In the genomic region with DNA sequence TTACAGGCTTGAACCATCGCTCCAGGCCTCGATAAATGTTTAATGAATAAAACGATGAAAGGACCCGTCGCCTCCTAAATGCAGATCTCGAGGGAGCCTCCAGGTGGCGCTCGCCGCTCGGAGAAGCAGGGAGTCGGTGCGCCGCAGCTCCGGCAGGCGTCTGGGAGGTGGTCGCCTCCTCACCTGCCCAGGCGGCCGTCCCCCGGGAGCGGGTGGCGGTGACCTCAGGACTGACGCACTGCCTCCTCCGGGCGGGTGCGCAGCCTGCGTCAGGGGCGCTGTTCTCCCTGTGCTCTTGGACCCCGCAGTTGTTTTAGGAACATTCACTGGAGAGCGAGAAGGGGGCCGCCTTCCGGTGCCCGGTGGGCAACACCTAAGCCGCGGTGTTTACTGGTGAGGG, we compare ENCODE assay signal across 8 cellular contexts. TPM values are rescaled to one million over a fixed set of nuclear protein-coding genes. Genes with fewer than 3 reads are reported as not detected.
DNase-seq lines count a peak whose midpoint lies in the region; ATAC-seq, FAIRE-seq and TF ChIP-seq lines count a peak whose summit lies in the region.

No MANE protein-coding gene starts in this region.

- CTCF ChIA-PET in AG04449 (lab: Yijun Ruan, JAX), result interaction anchor here (0.7 to 2.8 kb wide), 29 partner anchors 9 to 485 kb away, joined by 3 to 20 read pairs (median 5); partner anchors contain the start of gene TACR1

- no peak for FAIRE-seq in kidney (lab: Jason Lieb, UNC)

- POLR2A ChIA-PET in AG04449 (lab: Yijun Ruan, JAX), result no interaction called here

- H3K36me3 ChIP-seq in kidney (ENCODE audit: control insufficient read depth in 1 of 2, insufficient read depth in 2 of 2, low read length in 2 of 2), result no peaks in the 10 kb centered on the region

- no peaks in the 10 kb centered on the region for H3K4me1 ChIP-seq in kidney (ENCODE audit: control insufficient read depth in 1 of 2, insufficient read depth in 1 of 2, low read depth in 1 of 2, low read length in 2 of 2)

- DNase-seq in AG04449 (ENCODE audit: low read depth, low spot score) (no peak), GM19238 (ENCODE audit: insufficient read length, low spot score) (peak; percentile 63), NCI-H146 treated with DMSO at 0.1 percent for 48 hours (lab: John Stamatoyannopoulos, UW; ENCODE audit: unreplicated experiment) (peak; percentile 63), cerebellar cortex (ENCODE audit: low spot score) (peak; percentile 25), kidney (peak; percentile 85)
- peak; percentile 61 to 64 for DNase-seq in activated CD4-positive, alpha-beta T cell treated with anti-CD3 and anti-CD28 coated beads for 24 hours (ENCODE audit: low read depth in 2 of 2)
- DNase-seq in stimulated activated CD4-positive, alpha-beta T cell treated with anti-CD3 and anti-CD28 coated beads, Interleukin-1b, Interleukin-23, amount 100 ng/mL, for 1 hour (ENCODE audit: low read depth in 2 of 2), result peak; percentile 40 to 65

- intact Hi-C loops in kidney (cut with DNase I), result no loop called here

- H3K4me3 ChIP-seq in AG04449 (ENCODE audit: low read depth, low read length) (peak overlapping the region; percentile 57), kidney (ENCODE audit: low read length in 2 of 2) (peak overlapping the region in 1 of 2 donors; percentile 37)

- H3K27ac ChIP-seq in kidney (ENCODE audit: low read depth in 2 of 2, low read length in 2 of 2), result no peak overlapping the region

- H3K9ac ChIP-seq in kidney (ENCODE audit: low read length in 2 of 2), result no peak overlapping the region

- no peaks in the 10 kb centered on the region for H3K9me3 ChIP-seq in kidney (ENCODE audit: control insufficient read depth in 1 of 2, low read length in 2 of 2)

- peak; percentile 86 for TF ChIP-seq CTCF in AG04449 (IDR thresholded peaks at IDR 0.05; ENCODE audit: insufficient read depth, low read length, missing control alignments)
- peak; percentile 75 for TF ChIP-seq CTCF in kidney (IDR thresholded peaks at IDR 0.05; ENCODE audit: borderline replicate concordance, extremely low read depth, insufficient read depth)

- ATAC-seq in HG03280 (IDR thresholded peaks at IDR 0.05; ENCODE audit: unreplicated experiment), result no peak

RNA-seq across cellular contexts. Expression of gene POLE4, which starts 38.6 kb away (rescaled TPM):
- 54.3 TPM for total RNA-seq in kidney
- 122 TPM for polyA plus RNA-seq in kidney (ENCODE audit: insufficient read depth, low read depth, low replicate concordance)
